Comparison of ENCODE assay signal across 11 cellular contexts in genomic region chr7:42677751-42678231, GRCh38.
DNase-seq lines count a peak whose midpoint lies in the region; ATAC-seq, FAIRE-seq and TF ChIP-seq lines count a peak whose summit lies in the region.
"Had no signal": no experiment of that assay in that cellular context is flagged by ENCODE, and none has a peak within 500 bp of the region (broad histone marks: within the 10 kb centered on the region; RNA-seq: fewer than 3 reads in every experiment).

No MANE protein-coding gene starts in this region.

- peak overlapping the region; percentile 24 for H3K27ac ChIP-seq in colonic mucosa
- H3K27ac ChIP-seq in lung (ENCODE audit: low read depth in 1 of 2, low read length in 1 of 2) = peak overlapping the region in 1 of 2 donors; percentile 59

- H3K9ac ChIP-seq in colonic mucosa (ENCODE audit: low read depth in 2 of 2, low read length in 2 of 2) = no peak overlapping the region

- H3K36me3 ChIP-seq in colonic mucosa (no peaks in the 10 kb centered on the region), lung (ENCODE audit: control insufficient read depth in 2 of 2, insufficient read depth in 2 of 2, low read length in 2 of 2) (no peaks in the 10 kb centered on the region)

- in situ Hi-C loops in G401 (cut with HindIII; ENCODE audit: low sequenced_read_pairs) = no loop called here

- H3K4me1 ChIP-seq in colonic mucosa (no peaks in the 10 kb centered on the region), lung (ENCODE audit: control insufficient read depth in 2 of 2, insufficient read depth in 2 of 2, low read length in 2 of 2) (peaks cover 0 to 3% of the 10 kb centered on the region in 2 donors)

- peak; percentile 2 for DNase-seq in Jurkat, Clone E6-1 (ENCODE audit: low read depth, low spot score)
- DNase-seq in colonic mucosa (no peak), lung (ENCODE audit: low spot score) (no peak), urothelium cell line (ENCODE audit: low spot score) (peak; percentile 50), HPDE6-E6E7 (ENCODE audit: extremely low spot score) (no peak), G401 (ENCODE audit: low spot score) (no peak)
- DNase-seq: activated CD4-positive, alpha-beta T cell treated with anti-CD3 and anti-CD28 coated beads for 36 hours; immature natural killer cell; NCI-H1105 treated with DMSO at 0.1 percent for 48 hours; small intestine had no signal

- peak; percentile 82 for ATAC-seq in lung (ENCODE audit: insufficient read depth, low FRiP score)
- no peak for ATAC-seq in HG03097 (IDR thresholded peaks at IDR 0.05; ENCODE audit: low FRiP score, unreplicated experiment)
- ATAC-seq: activated CD4-positive, alpha-beta T cell treated with anti-CD3 and anti-CD28 coated beads for 36 hours had no signal

- intact Hi-C loops in colonic mucosa (cut with DNase I) = no loop called here

- H3K9me3 ChIP-seq in colonic mucosa = no peaks in the 10 kb centered on the region
- no peaks in the 10 kb centered on the region for H3K9me3 ChIP-seq in lung (ENCODE audit: control insufficient read depth in 2 of 2, insufficient read depth in 1 of 2, low read length in 1 of 2)

- WGBS in lung, 2 donors = 32 to 57% methylated on average over 2 of the region's 2 CpGs

- TF ChIP-seq CTCF in colonic mucosa (IDR thresholded peaks at IDR 0.05) (no peak), lung (IDR thresholded peaks at IDR 0.05; ENCODE audit: control extremely low read depth, extremely low read depth) (no peak)

- H3K27me3 ChIP-seq in colonic mucosa (no peaks in the 10 kb centered on the region), lung (ENCODE audit: control insufficient read depth, insufficient read depth) (no peaks in the 10 kb centered on the region)

- FAIRE-seq in urothelium cell line (lab: Jason Lieb, UNC) = peak; percentile 80
- FAIRE-seq: small intestine had no signal

- no peak overlapping the region for H3K4me3 ChIP-seq in Jurkat, Clone E6-1 (ENCODE audit: low read length)
- H3K4me3 ChIP-seq in colonic mucosa (no peak overlapping the region), lung (no peak overlapping the region)

Comparison
In these comparisons a context has a peak if more than half of its experiments do, and no peak if none do; other contexts are left out.
1. DNase-seq: peak in Jurkat, Clone E6-1 (single experiment) and urothelium cell line (single experiment); none in colonic mucosa (single experiment), lung (single experiment), HPDE6-E6E7 (single experiment) and G401 (single experiment).